ENCODE assay signal across 25 cellular contexts in genomic region chr12:104729610-104730446, GRCh38.
DNase-seq lines count a peak whose midpoint lies in the region; ATAC-seq and TF ChIP-seq lines count a peak whose summit lies in the region.
"Had no signal": no experiment of that assay in that cellular context is flagged by ENCODE, and none has a peak within 500 bp of the region (broad histone marks: within the 10 kb centered on the region; RNA-seq: fewer than 3 reads in every experiment).

No MANE protein-coding gene starts in this region.

- H3K4me1 ChIP-seq in HEK293 (ENCODE audit: control insufficient read depth, insufficient read depth, low read length) (no peaks in the 10 kb centered on the region), neutrophil (ENCODE audit: control insufficient read depth in 1 of 2, insufficient read depth in 1 of 2, low read depth in 1 of 2, low read length in 1 of 2) (peaks cover 37 to 51% of the 10 kb centered on the region in 2 experiments), left lung (peaks cover 0 to 42% of the 10 kb centered on the region in 2 donors)
- H3K4me1 ChIP-seq: foreskin keratinocyte had no signal

- POLR2A ChIA-PET in HEK293 (lab: Yijun Ruan, JAX), result no interaction called here

- TF ChIP-seq CTCF in HEK293 (tag by site-specific recombination; IDR thresholded peaks at IDR 0.05) (no peak), neutrophil (IDR thresholded peaks at IDR 0.05) (no peak), left lung (IDR thresholded peaks at IDR 0.05) (no peak)

- ATAC-seq in esophagus mucosa, result peak; percentile 60
- ATAC-seq in left lung, result no peak
- ATAC-seq: activated naive CD4-positive, alpha-beta T cell treated with anti-CD3 and anti-CD28 coated beads, Interleukin-2, amount 50 U/mL, for 72 hours; activated T-cell treated with anti-CD3 and anti-CD28 coated beads, Interleukin-2, amount 50 U/mL, for 72 hours; foreskin keratinocyte; stimulated activated naive CD8-positive, alpha-beta T cell treated with anti-CD3 and anti-CD28 coated beads, Interleukin-15, Interleukin-2, amounts not matched to agents 100 U/mL and 50 U/mL, for 24 hours had no signal

- H3K36me3 ChIP-seq in HEK293 (ENCODE audit: control insufficient read depth in 2 of 2, insufficient read depth in 1 of 2, low read length in 2 of 2), result no peaks in the 10 kb centered on the region
- H3K36me3 ChIP-seq in neutrophil, result peaks cover 4% of the 10 kb centered on the region
- no peaks in the 10 kb centered on the region for H3K36me3 ChIP-seq in left lung
- H3K36me3 ChIP-seq in MG63, result no peaks in the 10 kb centered on the region
- H3K36me3 ChIP-seq: esophagus muscularis mucosa, heart right ventricle, SJCRH30, thoracic aorta, vagina had no signal

- no peaks in the 10 kb centered on the region for H3K9me3 Mint-ChIP-seq in T-helper 2 cell treated with Interferon-gamma antibody and Interleukin-4, amounts not matched to agents 5 μg/mL and 100 μg/mL, for 36 hours
- H3K9me3 Mint-ChIP-seq: activated naive CD4-positive, alpha-beta T cell treated with anti-CD3 and anti-CD28 coated beads, Interleukin-2, amount 50 U/mL, for 72 hours; activated T-cell treated with anti-CD3 and anti-CD28 coated beads, Interleukin-2, amount 50 U/mL, for 72 hours had no signal

- CTCF ChIA-PET in HEK293 (lab: Yijun Ruan, JAX), result no interaction called here

- H3K9me3 ChIP-seq in HEK293 (ENCODE audit: control insufficient read depth, insufficient read depth, low read depth, low read length) (no peaks in the 10 kb centered on the region), neutrophil (no peaks in the 10 kb centered on the region), left lung (no peaks in the 10 kb centered on the region), MG63 (no peaks in the 10 kb centered on the region)
- H3K9me3 ChIP-seq: esophagus muscularis mucosa, heart right ventricle, SJCRH30, thoracic aorta, vagina had no signal

- H3K4me3 Mint-ChIP-seq in T-helper 2 cell treated with Interferon-gamma antibody and Interleukin-4, amounts not matched to agents 5 μg/mL and 100 μg/mL, for 36 hours, result no peak overlapping the region
- H3K4me3 Mint-ChIP-seq: activated T-cell treated with anti-CD3 and anti-CD28 coated beads, Interleukin-2, amount 50 U/mL, for 72 hours had no signal

- peak overlapping the region; percentile 83 for H3K27ac Mint-ChIP-seq in T-helper 2 cell treated with Interferon-gamma antibody and Interleukin-4, amounts not matched to agents 5 μg/mL and 100 μg/mL, for 36 hours

- no peaks in the 10 kb centered on the region for H3K27me3 Mint-ChIP-seq in T-helper 2 cell treated with Interferon-gamma antibody and Interleukin-4, amounts not matched to agents 5 μg/mL and 100 μg/mL, for 36 hours (ENCODE audit: low read depth)

- intact Hi-C loops in left lung (cut with DNase I), result no loop called here

- H3K27me3 ChIP-seq in neutrophil (no peaks in the 10 kb centered on the region), left lung (no peaks in the 10 kb centered on the region), MG63 (no peaks in the 10 kb centered on the region)
- H3K27me3 ChIP-seq: esophagus muscularis mucosa, foreskin keratinocyte, heart right ventricle, SJCRH30, vagina had no signal

- H3K4me1 Mint-ChIP-seq in T-helper 2 cell treated with Interferon-gamma antibody and Interleukin-4, amounts not matched to agents 5 μg/mL and 100 μg/mL, for 36 hours (ENCODE audit: low read depth), result peaks cover 45% of the 10 kb centered on the region

- H3K4me3 ChIP-seq in HEK293 (ENCODE audit: low read depth, low read length) (no peak overlapping the region), neutrophil (ENCODE audit: low read depth in 1 of 2, low read length in 1 of 2) (peak overlapping the region in 1 of 2 experiments; percentile 38), left lung (no peak overlapping the region), MG63 (no peak overlapping the region)
- H3K4me3 ChIP-seq: coronary artery, esophagus muscularis mucosa, heart right ventricle, SJCRH30, thoracic aorta, vagina had no signal

- no peak for DNase-seq in T-helper 2 cell treated with Interferon-gamma antibody and Interleukin-4, amounts not matched to agents 5 μg/mL and 100 μg/mL, for 36 hours (ENCODE audit: low spot score)
- DNase-seq in T-helper 2 cell (no peak), left lung (no peak), SW480 (ENCODE audit: low spot score) (no peak), MG63 (no peak)
- DNase-seq: activated CD4-positive, alpha-beta T cell treated with anti-CD3 and anti-CD28 coated beads for 1 hour; activated T-cell treated with anti-CD3 and anti-CD28 coated beads, Interleukin-2, amount 50 U/mL, for 72 hours; foreskin keratinocyte; GOT3; heart right ventricle; kidney glomerular epithelial cell; NCI-H1105 treated with DMSO at 0.1 percent for 48 hours; NCI-H2029; NCI-H2227 treated with DMSO at 0.1 percent for 48 hours; nucleus accumbens; stimulated activated naive CD8-positive, alpha-beta T cell treated with anti-CD3 and anti-CD28 coated beads, Interleukin-15, Interleukin-2, amounts not matched to agents 100 U/mL and 50 U/mL, for 24 hours had no signal

- peaks cover 15% of the 10 kb centered on the region for H3K36me3 Mint-ChIP-seq in T-helper 2 cell treated with Interferon-gamma antibody and Interleukin-4, amounts not matched to agents 5 μg/mL and 100 μg/mL, for 36 hours (ENCODE audit: low read depth)
- H3K36me3 Mint-ChIP-seq: activated naive CD4-positive, alpha-beta T cell treated with anti-CD3 and anti-CD28 coated beads, Interleukin-2, amount 50 U/mL, for 72 hours had no signal

- H3K27ac ChIP-seq in HEK293 (ENCODE audit: extremely low read depth, low read depth, low read length) (no peak overlapping the region), neutrophil (peak overlapping the region; percentile 96), left lung (no peak overlapping the region)
- H3K27ac ChIP-seq: coronary artery, esophagus muscularis mucosa, foreskin keratinocyte, heart right ventricle, SJCRH30, thoracic aorta, vagina had no signal

TF ChIP-seq in HEK293, 187 proteins besides CTCF, POLR2A, EP300 and RAD21:
- TF ChIP-seq ZNF768 (tag by site-specific recombination; IDR thresholded peaks at IDR 0.05), result peak; percentile 73; the same call in 1 of the 2 replicates
- TF ChIP-seq KLF7 (tag by site-specific recombination; IDR thresholded peaks at IDR 0.05; ENCODE audit: borderline replicate concordance), result no peak
- TF ChIP-seq ZBTB20 (tag by site-specific recombination; IDR thresholded peaks at IDR 0.05), result peak; percentile 4; the same call in 1 of the 2 replicates
